In genomic region chr17:17350491-17351355, GRCh38 we compare ENCODE assay signal across 13 cellular contexts. TPM values are rescaled to one million over a fixed set of nuclear protein-coding genes. Genes with fewer than 3 reads are reported as not detected.
DNase-seq lines count a peak whose midpoint lies in the region; ATAC-seq and TF ChIP-seq lines count a peak whose summit lies in the region.
"Had no signal": no experiment of that assay in that cellular context is flagged by ENCODE, and none has a peak within 500 bp of the region (broad histone marks: within the 10 kb centered on the region; RNA-seq: fewer than 3 reads in every experiment).

No MANE protein-coding gene starts in this region.

- no peak for TF ChIP-seq EP300 in stomach (IDR thresholded peaks at IDR 0.05)

- no peaks in the 10 kb centered on the region for H3K79me2 ChIP-seq in hepatocyte

- POLR2A ChIA-PET in WTC11 (lab: Charles Lee), result interaction anchor here (0.6 to 1.7 kb wide), 3 partner anchors 146 to 590 kb away, joined by 3 to 4 read pairs (median 3); no protein-coding TSS in a partner anchor

- CTCF ChIA-PET in WTC11 (lab: Charles Lee), result interaction anchor here (0.5 to 2.1 kb wide), 6 partner anchors 107 to 318 kb away, joined by 3 to 12 read pairs (median 4); partner anchors contain the start of gene RASD1

- H3K4me3 ChIP-seq in hepatocyte, result no peak overlapping the region
- H3K4me3 ChIP-seq in stomach, result no peak overlapping the region
- H3K4me3 ChIP-seq: pancreas, tibial nerve had no signal

- no peak overlapping the region for H2AFZ ChIP-seq in hepatocyte

- H3K9me3 ChIP-seq in hepatocyte (ENCODE audit: low read depth) (no peaks in the 10 kb centered on the region), stomach (no peaks in the 10 kb centered on the region)
- H3K9me3 ChIP-seq: pancreas, tibial nerve had no signal

- H3K4me2 ChIP-seq in hepatocyte, result no peak overlapping the region

- no peaks in the 10 kb centered on the region for H3K9me3 Mint-ChIP-seq in WTC11
- H3K9me3 Mint-ChIP-seq in stimulated activated effector memory CD8-positive, alpha-beta T cell treated with anti-CD3 and anti-CD28 coated beads, Interleukin-12 subunit alpha, Interleukin-12 subunit beta, amount 100 ng/mL, for 72 hours, result no peaks in the 10 kb centered on the region

- H3K9me2 ChIP-seq in hepatocyte (replicated peaks; ENCODE audit: insufficient read depth), result no peaks in the 10 kb centered on the region

- H3K27me3 ChIP-seq in hepatocyte (no peaks in the 10 kb centered on the region), stomach (peaks cover 0 to 24% (median 0%) of the 10 kb centered on the region in 3 donors)
- H3K27me3 ChIP-seq: pancreas had no signal

- peak; percentile 47 for DNase-seq in activated effector memory CD4-positive, alpha-beta T cell treated with anti-CD3 and anti-CD28 coated beads, Interleukin-2, amount 50 U/mL, for 16 hours
- DNase-seq in activated effector memory CD4-positive, alpha-beta T cell treated with Interleukin-2 at 50 U/mL for 16 hours, result no peak
- DNase-seq in WTC11 (ENCODE audit: low spot score), result peak; percentile 60
- DNase-seq in hepatocyte (ENCODE audit: low spot score), result peak; percentile 49
- DNase-seq in stomach, result peak; percentile 13
- no peak for DNase-seq in stimulated activated effector memory CD8-positive, alpha-beta T cell treated with anti-CD3 and anti-CD28 coated beads, Interleukin-12 subunit alpha, Interleukin-12 subunit beta, amount 100 ng/mL, for 72 hours (ENCODE audit: low spot score in 2 of 2)
- DNase-seq in SKM-1 treated with dmso at 0.1 percent for 144 hours (lab: John Stamatoyannopoulos, UW; ENCODE audit: unreplicated experiment), result no peak
- DNase-seq: Kasumi-1, kidney, NCI-H2227 treated with DMSO at 0.1 percent for 48 hours had no signal

- no peaks in the 10 kb centered on the region for H4K20me1 ChIP-seq in hepatocyte (ENCODE audit: insufficient read depth, poor library complexity, severe bottlenecking)

- H3K36me3 ChIP-seq in hepatocyte (replicated peaks; ENCODE audit: insufficient read depth, low read depth), result no peaks in the 10 kb centered on the region
- H3K36me3 ChIP-seq in stomach, result no peaks in the 10 kb centered on the region
- H3K36me3 ChIP-seq: pancreas had no signal

- peak overlapping the region; percentile 78 for H3K27ac Mint-ChIP-seq in WTC11
- H3K27ac Mint-ChIP-seq in stimulated activated effector memory CD8-positive, alpha-beta T cell treated with anti-CD3 and anti-CD28 coated beads, Interleukin-12 subunit alpha, Interleukin-12 subunit beta, amount 100 ng/mL, for 72 hours, result no peak overlapping the region

- 73% methylated on average over 19 of the region's 19 CpGs for WGBS in hepatocyte (ENCODE audit: low lambda C conversion rate, missing lambda C conversion rate)
- WGBS in stomach, 5 donors, result 79 to 87% (median 80%) methylated on average over 13 to 19 of the region's 19 CpGs

- H3K27me3 Mint-ChIP-seq in WTC11 (ENCODE audit: low read depth), result peaks cover 4% of the 10 kb centered on the region; the same call in 1 of the 2 replicates

- H3K36me3 Mint-ChIP-seq in WTC11, result no peaks in the 10 kb centered on the region
- no peaks in the 10 kb centered on the region for H3K36me3 Mint-ChIP-seq in stimulated activated effector memory CD8-positive, alpha-beta T cell treated with anti-CD3 and anti-CD28 coated beads, Interleukin-12 subunit alpha, Interleukin-12 subunit beta, amount 100 ng/mL, for 72 hours

- H3K4me3 Mint-ChIP-seq in WTC11, result no peak overlapping the region
- no peak overlapping the region for H3K4me3 Mint-ChIP-seq in stimulated activated effector memory CD8-positive, alpha-beta T cell treated with anti-CD3 and anti-CD28 coated beads, Interleukin-12 subunit alpha, Interleukin-12 subunit beta, amount 100 ng/mL, for 72 hours

- TF ChIP-seq CTCF in WTC11 (IDR thresholded peaks at IDR 0.05) (no peak), hepatocyte (IDR thresholded peaks at IDR 0.05; ENCODE audit: poor library complexity) (no peak), stomach (IDR thresholded peaks at IDR 0.05) (no peak)

- intact Hi-C loops in stomach (cut with DNase I; ENCODE audit: low total_unique reads), result loop anchor here (10.0 kb wide), 1 partner anchor 144 kb away; the partner anchor contains the start of gene RASD1

- H3K4me1 ChIP-seq in hepatocyte (ENCODE audit: insufficient read depth) (peaks cover 4% of the 10 kb centered on the region), stomach (peaks cover 0 to 13% (median 6%) of the 10 kb centered on the region in 4 donors)
- H3K4me1 ChIP-seq: pancreas had no signal

- ATAC-seq in WTC11 (peak; percentile 72), GM21619 (IDR thresholded peaks at IDR 0.05; ENCODE audit: unreplicated experiment) (no peak)
- ATAC-seq in stimulated activated effector memory CD8-positive, alpha-beta T cell treated with anti-CD3 and anti-CD28 coated beads, Interleukin-12 subunit alpha, Interleukin-12 subunit beta, amount 100 ng/mL, for 72 hours, result no peak
- ATAC-seq: pancreas had no signal

- H3K4me1 Mint-ChIP-seq in WTC11, result peaks cover 7% of the 10 kb centered on the region
- H3K4me1 Mint-ChIP-seq in stimulated activated effector memory CD8-positive, alpha-beta T cell treated with anti-CD3 and anti-CD28 coated beads, Interleukin-12 subunit alpha, Interleukin-12 subunit beta, amount 100 ng/mL, for 72 hours, result no peaks in the 10 kb centered on the region

- H3K27ac ChIP-seq in hepatocyte (no peak overlapping the region), stomach (no peak overlapping the region)
- H3K27ac ChIP-seq: pancreas, tibial nerve had no signal

- no peak for TF ChIP-seq POLR2A in stomach (IDR thresholded peaks at IDR 0.05)

TF ChIP-seq in WTC11, 78 proteins besides CTCF, POLR2A, EP300 and RAD21:
- no peak for TF ChIP-seq ZSCAN18 (CRISPR knock-in tag; IDR thresholded peaks at IDR 0.05)
- TF ChIP-seq NFE2L1 (CRISPR knock-in tag; IDR thresholded peaks at IDR 0.05), result no peak
- no peak for TF ChIP-seq SMAD3 (CRISPR knock-in tag; IDR thresholded peaks at IDR 0.05; ENCODE audit: borderline replicate concordance)
- TF ChIP-seq ZNF423 (CRISPR knock-in tag; IDR thresholded peaks at IDR 0.05), result 0 out of 2 replicates have a peak, but pooled peaks have one; percentile 27

RNA-seq across cellular contexts. Expression of gene NT5M, which starts 47.5 kb away (rescaled TPM):
- 10.8 to 18.8 TPM (median 17.5 TPM) in 3 replicates for total RNA-seq in WTC11 (2021)
- total RNA-seq in hepatocyte, result 2.6 and 3.4 TPM in 2 replicates
- polyA plus RNA-seq in hepatocyte, result 3.3 and 3.5 TPM in 2 replicates
- total RNA-seq in stomach, result 1 to 10 TPM in 2 of 5 donors, under 1 TPM in 1, not detected in 2; 0.72 to 6.6 (median 2.2) TPM
- polyA plus RNA-seq in stomach, result 1 to 10 TPM; 1.5 to 4.4 (median 3.3) TPM

Comparison
In these comparisons a context has a peak if more than half of its experiments do, and no peak if none do; other contexts are left out.
1. DNase-seq: peak in activated effector memory CD4-positive, alpha-beta T cell treated with anti-CD3 and anti-CD28 coated beads, Interleukin-2, amount 50 U/mL, for 16 hours (single experiment), WTC11 (single experiment), hepatocyte (single experiment) and stomach (single experiment); none in activated effector memory CD4-positive, alpha-beta T cell treated with Interleukin-2 at 50 U/mL for 16 hours (single experiment), stimulated activated effector memory CD8-positive, alpha-beta T cell treated with anti-CD3 and anti-CD28 coated beads, Interleukin-12 subunit alpha, Interleukin-12 subunit beta, amount 100 ng/mL, for 72 hours (0 of 2) and SKM-1 treated with dmso at 0.1 percent for 144 hours (single experiment).